Comparison of ENCODE assay signal across 8 cellular contexts in genomic region chr18:35040988-35041751, GRCh38. TPM values are rescaled to one million over a fixed set of nuclear protein-coding genes. Genes with fewer than 3 reads are reported as not detected.
DNase-seq lines count a peak whose midpoint lies in the region; ATAC-seq, FAIRE-seq and TF ChIP-seq lines count a peak whose summit lies in the region.

TSS of gene MAPRE2 (plus strand) at chr18:35041413. CDS start at chr18:35041540, 127 bp downstream.

- peak within 1 kb of the TSS; percentile 92 for H2AFZ ChIP-seq in smooth muscle cell (ENCODE audit: low read depth)

- H3K36me3 ChIP-seq in bronchial epithelial cell (ENCODE audit: control insufficient read depth, insufficient read depth, low read length): no peaks in the 10 kb centered on the region
- no peaks in the 10 kb centered on the region for H3K36me3 ChIP-seq in smooth muscle cell (ENCODE audit: low read depth)

- H3K4me3 ChIP-seq in WI38 (ENCODE audit: low read depth, low read length): peak within 1 kb of the TSS; percentile 93
- peak within 1 kb of the TSS; percentile 82 for H3K4me3 ChIP-seq in bronchial epithelial cell (ENCODE audit: low read depth, low read length)
- H3K4me3 ChIP-seq in smooth muscle cell: peak within 1 kb of the TSS; percentile 83

- TF ChIP-seq CTCF in WI38 (IDR thresholded peaks at IDR 0.05; ENCODE audit: low read depth, low read length) (no peak), bronchial epithelial cell (IDR thresholded peaks at IDR 0.05; ENCODE audit: insufficient read depth, low read length, severe bottlenecking) (no peak), smooth muscle cell (IDR thresholded peaks at IDR 0.05; ENCODE audit: borderline replicate concordance, insufficient read depth, poor library complexity, severe bottlenecking) (no peak)

- H4K20me1 ChIP-seq in smooth muscle cell (ENCODE audit: low read depth): no peaks in the 10 kb centered on the region

- peak within 1 kb of the TSS; percentile 80 for H3K9ac ChIP-seq in smooth muscle cell (ENCODE audit: low read depth)

- ATAC-seq in GM18873 (IDR thresholded peaks at IDR 0.05; ENCODE audit: low FRiP score, unreplicated experiment) (peak; percentile 78), HG03139 (IDR thresholded peaks at IDR 0.05; ENCODE audit: unreplicated experiment) (peak; percentile 66)

- H3K27ac ChIP-seq in smooth muscle cell (ENCODE audit: low read depth): peak within 1 kb of the TSS; percentile 82

- no peak for FAIRE-seq in bronchial epithelial cell (lab: Jason Lieb, UNC)

- no peaks in the 10 kb centered on the region for H3K9me3 ChIP-seq in smooth muscle cell (replicated peaks; ENCODE audit: low read depth)

- H3K79me2 ChIP-seq in smooth muscle cell (ENCODE audit: low read depth): peaks cover 4% of the 10 kb centered on the region

- peak; percentile 91 for DNase-seq in ACHN
- peak; percentile 99 for DNase-seq in NCI-H2227 (lab: John Stamatoyannopoulos, UW; ENCODE audit: unreplicated experiment)
- peak; percentile 84 for DNase-seq in bronchial epithelial cell (ENCODE audit: low read depth)
- peak; percentile 98 for DNase-seq in iPS-NIHi11 (ENCODE audit: low spot score)
- DNase-seq in smooth muscle cell (lab: John Stamatoyannopoulos, UW; ENCODE audit: unreplicated experiment): peak; percentile 91

- H3K4me1 ChIP-seq in smooth muscle cell (ENCODE audit: low read depth): peaks cover 20% of the 10 kb centered on the region

- under 1% methylated on average over 40 of the region's 52 CpGs for WGBS in smooth muscle cell (ENCODE audit: low lambda C conversion rate)

- peaks cover 5% of the 10 kb centered on the region for H3F3A ChIP-seq in smooth muscle cell (ENCODE audit: low read depth)

- in situ Hi-C loops in ACHN (cut with HindIII; ENCODE audit: low pct_ligation_motif_present, low pct_unique_long_range_greater_than_20kb, low sequenced_read_pairs): no loop called here

- H3K4me2 ChIP-seq in smooth muscle cell: peak within 1 kb of the TSS; percentile 94

- H3K27me3 ChIP-seq in bronchial epithelial cell (ENCODE audit: control insufficient read depth, insufficient read depth, low read length) (no peaks in the 10 kb centered on the region), smooth muscle cell (ENCODE audit: low read depth) (no peaks in the 10 kb centered on the region)

RNA-seq across cellular contexts. Expression of gene MAPRE2, which starts in this region (rescaled TPM):
- 0.38 and 0.79 TPM in 2 replicates for total RNA-seq in bronchial epithelial cell
- 21.8 and 24.9 TPM in 2 replicates for total RNA-seq in smooth muscle cell
- 10.5 and 11.2 TPM in 2 replicates for polyA plus RNA-seq in smooth muscle cell

Comparison
In these comparisons a context has a peak if more than half of its experiments do, and no peak if none do; other contexts are left out.
1. Peak in every context shown above with its lines: DNase-seq, ATAC-seq, H3K4me3 ChIP-seq and H3K27ac ChIP-seq.
2. RNA of gene MAPRE2 (total RNA-seq): 21.8 to 24.9 TPM in smooth muscle cell; 0.38 to 0.79 TPM in bronchial epithelial cell; every median in the first group is over 10 times any median in the second.
3. Peak in DNase-seq and H3K4me3 ChIP-seq in bronchial epithelial cell; RNA of the gene not detected or under 1 TPM.